Comparison of ENCODE assay signal across 9 cellular contexts in the genomic region with DNA sequence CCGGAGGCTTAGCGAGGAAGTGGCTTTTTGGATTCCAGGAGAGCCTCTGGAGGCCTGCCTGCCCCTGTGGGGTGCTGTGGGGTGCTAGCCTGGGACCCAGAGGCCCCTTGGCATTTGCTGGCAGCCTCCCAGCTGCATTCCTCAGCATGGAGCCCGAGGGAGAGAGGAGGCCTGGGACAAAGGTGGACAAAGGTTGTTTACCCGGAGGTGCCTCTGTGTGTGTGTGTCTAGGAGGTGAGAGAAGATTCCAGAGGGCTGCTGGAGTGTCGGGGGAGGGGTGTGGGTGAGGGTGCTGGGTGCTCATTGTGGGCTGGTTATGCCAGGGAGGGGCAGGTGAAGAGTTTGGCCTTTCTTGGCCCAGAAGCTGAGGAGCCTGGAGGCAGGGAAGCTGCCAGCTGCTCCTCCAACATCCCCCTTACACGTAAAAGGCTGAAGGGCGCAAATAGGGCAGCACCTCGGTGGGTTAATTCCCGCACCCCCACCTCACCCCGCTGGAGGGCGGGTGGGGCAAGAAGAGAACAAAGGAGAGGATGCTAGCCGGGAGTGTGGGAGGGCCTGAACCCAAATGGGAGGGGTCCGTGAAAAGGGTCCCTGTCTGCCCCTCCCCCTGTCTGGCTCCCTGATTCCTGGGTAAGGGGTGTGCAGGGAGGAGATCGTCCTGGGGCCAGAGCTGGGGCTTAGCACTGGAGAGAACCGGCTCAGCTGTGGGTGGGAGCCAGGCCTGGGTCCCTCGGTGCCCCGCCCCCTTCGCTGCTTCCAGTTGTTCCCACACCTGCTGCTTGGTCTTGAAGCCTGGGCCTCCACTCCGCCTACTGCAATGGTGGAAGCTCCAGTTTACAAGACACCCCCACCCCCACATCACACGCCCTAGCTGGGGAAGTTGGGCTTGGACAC. TPM values are rescaled to one million over a fixed set of nuclear protein-coding genes. Genes with fewer than 3 reads are reported as not detected.
DNase-seq lines count a peak whose midpoint lies in the region; ATAC-seq, FAIRE-seq and TF ChIP-seq lines count a peak whose summit lies in the region.
"Had no signal": no experiment of that assay in that cellular context is flagged by ENCODE, and none has a peak within 500 bp of the region (broad histone marks: within the 10 kb centered on the region; RNA-seq: fewer than 3 reads in every experiment).

No MANE protein-coding gene starts in this region.

- no peak for TF ChIP-seq POLR2A in endothelial cell of umbilical vein (IDR thresholded peaks at IDR 0.05; ENCODE audit: low read depth, low read length)

- TF ChIP-seq CTCF in Panc1 (IDR thresholded peaks at IDR 0.05) (no peak), endothelial cell of umbilical vein (IDR thresholded peaks at IDR 0.05; ENCODE audit: extremely low read depth in 1 of 2, insufficient read depth in 1 of 2, low read depth in 1 of 2, low read length in 2 of 2) (no peak), natural killer cell (IDR thresholded peaks at IDR 0.05) (no peak), D721Med (IDR thresholded peaks at IDR 0.05; ENCODE audit: insufficient read depth, missing control alignments) (no peak)

- H3K27me3 ChIP-seq in Panc1 (ENCODE audit: control insufficient read depth, insufficient read depth, low read length) (no peaks in the 10 kb centered on the region), endothelial cell of umbilical vein (ENCODE audit: control insufficient read depth in 2 of 2, insufficient read depth in 2 of 2, low read length in 2 of 2) (no peaks in the 10 kb centered on the region)

- dilution Hi-C loops in endothelial cell of umbilical vein (cut with MboI; ENCODE audit: extremely low pct_ligation_motif_present, low sequenced_read_pairs), result no loop called here

- no peak for FAIRE-seq in endothelial cell of umbilical vein (lab: Jason Lieb, UNC)
- no peak for FAIRE-seq in D721Med (lab: Jason Lieb, UNC)

- H4K20me1 ChIP-seq in endothelial cell of umbilical vein (replicated peaks; ENCODE audit: control insufficient read depth, extremely low read depth, insufficient read depth, low read length), result no peaks in the 10 kb centered on the region

- H3K9ac ChIP-seq in endothelial cell of umbilical vein (replicated peaks; ENCODE audit: extremely low read depth, insufficient read depth, low read length), result no peak overlapping the region

- H3K4me1 ChIP-seq in Panc1 (ENCODE audit: control insufficient read depth, insufficient read depth, low read length), result peaks cover 43% of the 10 kb centered on the region
- H3K4me1 ChIP-seq in endothelial cell of umbilical vein (ENCODE audit: control insufficient read depth, extremely low read depth, insufficient read depth, low read length), result peaks cover 14% of the 10 kb centered on the region

- peak; percentile 31 for DNase-seq in ELR (ENCODE audit: low read depth)
- no peak for DNase-seq in Panc1 (ENCODE audit: low read depth, low spot score)
- DNase-seq in endothelial cell of umbilical vein (ENCODE audit: low read depth, low spot score), result no peak
- no peak for DNase-seq in natural killer cell
- no peak for DNase-seq in mesenteric fat pad (ENCODE audit: low spot score)
- no peak for DNase-seq in D721Med (ENCODE audit: insufficient read length, low spot score)
- no peak for DNase-seq in DMS79 treated with DMSO at 0.1 percent for 48 hours (lab: John Stamatoyannopoulos, UW)
- DNase-seq in NCI-H2171 (lab: John Stamatoyannopoulos, UW), result no peak

- peak overlapping the region; percentile 75 for H2AFZ ChIP-seq in endothelial cell of umbilical vein (ENCODE audit: low read depth, low read length)

- BruUV-seq in Panc1 (replicated peaks; lab: Mats Ljungman, UMichigan) (no TSS peak), endothelial cell of umbilical vein (replicated peaks; lab: Mats Ljungman, UMichigan) (no TSS peak)

- no peaks in the 10 kb centered on the region for H3K9me1 ChIP-seq in endothelial cell of umbilical vein (replicated peaks; ENCODE audit: control insufficient read depth, extremely low read depth, insufficient read depth, low read length)

- H3K4me3 Mint-ChIP-seq in natural killer cell, result peak overlapping the region; percentile 78

- no peaks in the 10 kb centered on the region for H3K79me2 ChIP-seq in endothelial cell of umbilical vein (ENCODE audit: control insufficient read depth, insufficient read depth, low read length)

- H3K27ac Mint-ChIP-seq in natural killer cell, result peak overlapping the region; percentile 90 to 94

- H3K4me2 ChIP-seq in endothelial cell of umbilical vein (ENCODE audit: insufficient read depth, low read length), result no peak overlapping the region

- POLR2A ChIA-PET in Panc1 (lab: Charles Lee), result interaction anchor here (0.5 to 1.9 kb wide), 4 partner anchors 10 to 993 kb away, joined by 3 to 9 read pairs (median 8); a partner anchor contains a TSS
- POLR2A ChIA-PET in endothelial cell of umbilical vein (lab: Charles Lee), result interaction anchor here (2.7 kb wide), 1 partner anchor 23 kb away, joined by 10 read pairs; a partner anchor contains a TSS

- intact Hi-C loops in Panc1 (cut with micrococcal nuclease; ENCODE audit: unreplicated experiment) (no loop called here), endothelial cell of umbilical vein (cut with micrococcal nuclease) (no loop called here), natural killer cell (cut with micrococcal nuclease) (no loop called here)

- H3K27ac ChIP-seq in Panc1 (ENCODE audit: low read length) (peak overlapping the region; percentile 99), endothelial cell of umbilical vein (ENCODE audit: insufficient read depth, low read depth, low read length) (peak overlapping the region; percentile 13)

- H3K9me3 ChIP-seq in Panc1 (ENCODE audit: control insufficient read depth, insufficient read depth, low read depth, low read length) (no peaks in the 10 kb centered on the region), endothelial cell of umbilical vein (replicated peaks; ENCODE audit: control insufficient read depth, insufficient read depth, low read length) (no peaks in the 10 kb centered on the region)

- H3K4me3 ChIP-seq in Panc1 (ENCODE audit: low read depth in 2 of 2, low read length in 2 of 2) (no peak overlapping the region; a peak in 1 of 4 replicates), endothelial cell of umbilical vein (replicated peaks in 1 of 3; ENCODE audit: insufficient read depth in 1 of 3, low read depth in 1 of 3, low read length in 3 of 3) (no peak overlapping the region)

- in situ Hi-C loops in Panc1 (cut with HindIII; ENCODE audit: low pct_unique_long_range_greater_than_20kb, low sequenced_read_pairs), result no loop called here

- H3K36me3 ChIP-seq in Panc1 (ENCODE audit: control insufficient read depth, insufficient read depth, low read length) (no peaks in the 10 kb centered on the region), endothelial cell of umbilical vein (ENCODE audit: control insufficient read depth in 2 of 2, extremely low read depth in 1 of 2, insufficient read depth in 2 of 2, low read length in 2 of 2) (no peaks in the 10 kb centered on the region)

- no peaks in the 10 kb centered on the region for H3K9me3 Mint-ChIP-seq in natural killer cell
- H3K9me3 Mint-ChIP-seq: IgD-negative memory B cell had no signal

- CTCF ChIA-PET in Panc1 (lab: Charles Lee), result interaction anchor here (0.7 to 1.4 kb wide), 3 partner anchors 23 to 36 kb away, joined by 3 to 7 read pairs (median 5); a partner anchor contains a TSS
- CTCF ChIA-PET in endothelial cell of umbilical vein (lab: Charles Lee), result interaction anchor here (0.6 to 4.1 kb wide), 5 partner anchors 10 to 36 kb away, joined by 3 to 34 read pairs (median 6); a partner anchor contains a TSS

- ATAC-seq in Panc1 (peak; percentile 59), natural killer cell (no peak)

- peaks cover 22 to 41% of the 10 kb centered on the region in 2 donors for H3K4me1 Mint-ChIP-seq in natural killer cell

- no peaks in the 10 kb centered on the region for H3K27me3 Mint-ChIP-seq in natural killer cell (ENCODE audit: low read depth in 2 of 2)
- H3K27me3 Mint-ChIP-seq: IgD-negative memory B cell had no signal

- H3K36me3 Mint-ChIP-seq in natural killer cell, result no peaks in the 10 kb centered on the region
- H3K36me3 Mint-ChIP-seq: IgD-negative memory B cell had no signal

RNA-seq across cellular contexts. Expression of a gene that starts 9.9 kb away (rescaled TPM):
- total RNA-seq in Panc1 (2021; ENCODE audit: unreplicated experiment) (4.5 TPM), endothelial cell of umbilical vein (3.8 and 4.3 TPM in 2 replicates), natural killer cell (1 to 10 TPM; 4.1 to 5.3 (median 4.5) TPM), mesenteric fat pad (5.1 TPM)
- 10.5 TPM for polyA plus RNA-seq in Panc1 (2012; ENCODE audit: insufficient read length)
- polyA plus RNA-seq in endothelial cell of umbilical vein, result 2.9 and 3.7 TPM in 2 replicates
- 2.9 and 3.4 TPM in 2 replicates for polyA plus RNA-seq in endothelial cell of umbilical vein (2011; cell fraction: cytosol; rRNA removed)
- 2.9 and 3.1 TPM in 2 replicates for polyA plus RNA-seq in endothelial cell of umbilical vein (2011; cell fraction: nucleus; rRNA removed)
- polyA plus RNA-seq in endothelial cell of umbilical vein (2012), result 3.1 TPM in 2 replicates
- 0.92 and 1.4 TPM in 2 replicates for polyA minus RNA-seq in endothelial cell of umbilical vein
- polyA minus RNA-seq in endothelial cell of umbilical vein (2011; cell fraction: cytosol; rRNA and poly(A)+ RNA removed), result 8.0 TPM
- 0.58 and 0.96 TPM in 2 replicates for polyA minus RNA-seq in endothelial cell of umbilical vein (2011; cell fraction: nucleus; rRNA and poly(A)+ RNA removed)

RNA-seq across cellular contexts. Expression of a gene that starts 23.3 kb away (rescaled TPM):
- total RNA-seq in Panc1 (2021; ENCODE audit: unreplicated experiment) (59.1 TPM), endothelial cell of umbilical vein (20.0 and 20.6 TPM in 2 replicates), natural killer cell (10 to 100 TPM; 64.9 to 80.7 (median 79.8) TPM), mesenteric fat pad (42.1 TPM)
- 80.0 TPM for polyA plus RNA-seq in Panc1 (2012; ENCODE audit: insufficient read length)
- 5.0 and 7.0 TPM in 2 replicates for polyA plus RNA-seq in endothelial cell of umbilical vein
- 8.9 and 10.3 TPM in 2 replicates for polyA plus RNA-seq in endothelial cell of umbilical vein (2011; cell fraction: cytosol; rRNA removed)
- polyA plus RNA-seq in endothelial cell of umbilical vein (2011; cell fraction: nucleus; rRNA removed), result 8.1 and 8.9 TPM in 2 replicates
- 11.3 and 14.3 TPM in 2 replicates for polyA plus RNA-seq in endothelial cell of umbilical vein (2012)
- polyA minus RNA-seq in endothelial cell of umbilical vein, result 3.7 and 5.7 TPM in 2 replicates
- polyA minus RNA-seq in endothelial cell of umbilical vein (2011; cell fraction: cytosol; rRNA and poly(A)+ RNA removed), result 12.7 TPM
- polyA minus RNA-seq in endothelial cell of umbilical vein (2011; cell fraction: nucleus; rRNA and poly(A)+ RNA removed), result 3.8 and 4.3 TPM in 2 replicates

RNA-seq across cellular contexts. Expression of a gene that starts 36.1 kb away (rescaled TPM):
- total RNA-seq in Panc1 (2021; ENCODE audit: unreplicated experiment) (7.7 TPM), endothelial cell of umbilical vein (6.7 and 7.5 TPM in 2 replicates), natural killer cell (10 to 100 TPM; 12.0 to 15.9 (median 14.2) TPM), mesenteric fat pad (10.9 TPM)
- 10.3 TPM for polyA plus RNA-seq in Panc1 (2012; ENCODE audit: insufficient read length)
- 4.5 and 4.7 TPM in 2 replicates for polyA plus RNA-seq in endothelial cell of umbilical vein
- 2.6 and 3.8 TPM in 2 replicates for polyA plus RNA-seq in endothelial cell of umbilical vein (2011; cell fraction: cytosol; rRNA removed)
- polyA plus RNA-seq in endothelial cell of umbilical vein (2011; cell fraction: nucleus; rRNA removed), result 13.7 and 19.5 TPM in 2 replicates
- 3.1 and 6.8 TPM in 2 replicates for polyA plus RNA-seq in endothelial cell of umbilical vein (2012)
- 3.7 and 5.2 TPM in 2 replicates for polyA minus RNA-seq in endothelial cell of umbilical vein
- 4.2 TPM for polyA minus RNA-seq in endothelial cell of umbilical vein (2011; cell fraction: cytosol; rRNA and poly(A)+ RNA removed)
- 5.5 and 7.2 TPM in 2 replicates for polyA minus RNA-seq in endothelial cell of umbilical vein (2011; cell fraction: nucleus; rRNA and poly(A)+ RNA removed)

RNA-seq across cellular contexts. Expression of a gene that starts 39.3 kb away (rescaled TPM):
- 125 TPM for total RNA-seq in Panc1 (2021; ENCODE audit: unreplicated experiment)
- 158 TPM for polyA plus RNA-seq in Panc1 (2012; ENCODE audit: insufficient read length)
- total RNA-seq in endothelial cell of umbilical vein, result 35.0 and 43.1 TPM in 2 replicates
- 30.4 and 42.0 TPM in 2 replicates for polyA plus RNA-seq in endothelial cell of umbilical vein
- polyA plus RNA-seq in endothelial cell of umbilical vein (2011; cell fraction: cytosol; rRNA removed), result 25.0 and 32.8 TPM in 2 replicates
- polyA plus RNA-seq in endothelial cell of umbilical vein (2011; cell fraction: nucleus; rRNA removed), result 21.4 and 26.3 TPM in 2 replicates
- 33.1 and 40.7 TPM in 2 replicates for polyA plus RNA-seq in endothelial cell of umbilical vein (2012)
- polyA minus RNA-seq in endothelial cell of umbilical vein, result 22.5 and 38.7 TPM in 2 replicates
- polyA minus RNA-seq in endothelial cell of umbilical vein (2011; cell fraction: cytosol; rRNA and poly(A)+ RNA removed), result 81.3 TPM
- polyA minus RNA-seq in endothelial cell of umbilical vein (2011; cell fraction: nucleus; rRNA and poly(A)+ RNA removed), result 7.3 and 14.1 TPM in 2 replicates
- total RNA-seq in natural killer cell, result 1 to 10 TPM; 2.5 to 2.9 (median 2.5) TPM
- total RNA-seq in mesenteric fat pad, result 64.2 TPM
- polyA plus RNA-seq: IgD-negative memory B cell had no signal

RNA-seq across cellular contexts. Expression of a gene that starts 50.1 kb away (rescaled TPM):
- 20.0 TPM for total RNA-seq in Panc1 (2021; ENCODE audit: unreplicated experiment)
- 23.8 TPM for polyA plus RNA-seq in Panc1 (2012; ENCODE audit: insufficient read length)
- 1.6 and 1.7 TPM in 2 replicates for total RNA-seq in endothelial cell of umbilical vein
- polyA plus RNA-seq in endothelial cell of umbilical vein, result 0.30 and 0.95 TPM in 2 replicates
- polyA plus RNA-seq in endothelial cell of umbilical vein (2011; cell fraction: cytosol; rRNA removed), result 0.53 and 0.79 TPM in 2 replicates
- 3.0 TPM in 2 replicates for polyA plus RNA-seq in endothelial cell of umbilical vein (2011; cell fraction: nucleus; rRNA removed)
- 1.4 and 4.0 TPM in 2 replicates for polyA plus RNA-seq in endothelial cell of umbilical vein (2012)
- 1.1 TPM in 2 replicates for polyA minus RNA-seq in endothelial cell of umbilical vein
- 11.8 TPM for polyA minus RNA-seq in endothelial cell of umbilical vein (2011; cell fraction: cytosol; rRNA and poly(A)+ RNA removed)
- 1.0 and 1.3 TPM in 2 replicates for polyA minus RNA-seq in endothelial cell of umbilical vein (2011; cell fraction: nucleus; rRNA and poly(A)+ RNA removed)
- total RNA-seq in natural killer cell, result 100 to 1,000 TPM; 741 to 836 (median 752) TPM
- total RNA-seq in mesenteric fat pad, result 51.2 TPM
